Comparison of ENCODE assay signal across 9 cellular contexts in genomic region chr18:2997846-2998599, GRCh38. TPM values are rescaled to one million over a fixed set of nuclear protein-coding genes. Genes with fewer than 3 reads are reported as not detected.
DNase-seq lines count a peak whose midpoint lies in the region; ATAC-seq, FAIRE-seq and TF ChIP-seq lines count a peak whose summit lies in the region.
"Had no signal": no experiment of that assay in that cellular context is flagged by ENCODE, and none has a peak within 500 bp of the region (broad histone marks: within the 10 kb centered on the region; RNA-seq: fewer than 3 reads in every experiment).

No MANE protein-coding gene starts in this region.

- peaks cover 7 to 49% (median 27%) of the 10 kb centered on the region in 3 donors for H3K4me1 ChIP-seq in gastroesophageal sphincter
- H3K4me1 ChIP-seq in prostate gland (replicated peaks), result peaks cover 8% of the 10 kb centered on the region

- no peak overlapping the region for H3K4me3 Mint-ChIP-seq in WTC11

- peak; percentile 70 for FAIRE-seq in GM12891 (lab: Jason Lieb, UNC)

- no peak for TF ChIP-seq POLR2A in GM12891 (IDR thresholded peaks at IDR 0.05; ENCODE audit: low read depth, low read length)
- no peak for TF ChIP-seq POLR2A in gastroesophageal sphincter (IDR thresholded peaks at IDR 0.05)
- TF ChIP-seq POLR2A in prostate gland (IDR thresholded peaks at IDR 0.05), result no peak

- no peak overlapping the region for H3K4me3 ChIP-seq in gastroesophageal sphincter
- H3K4me3 ChIP-seq in prostate gland, result no peak overlapping the region

- peak overlapping the region; percentile 72 to 79 (median 74) for H3K27ac ChIP-seq in gastroesophageal sphincter
- H3K27ac ChIP-seq in prostate gland, result peak overlapping the region; percentile 72 to 76

- TF ChIP-seq EP300 in gastroesophageal sphincter (IDR thresholded peaks at IDR 0.05), result no peak

- CTCF ChIA-PET in WTC11 (lab: Charles Lee), result interaction anchor here (1.0 to 2.7 kb wide), 5 partner anchors 13 to 183 kb away, joined by 6 to 8 read pairs (median 6); no protein-coding TSS in a partner anchor

- no peaks in the 10 kb centered on the region for H3K27me3 ChIP-seq in gastroesophageal sphincter
- H3K27me3 ChIP-seq in prostate gland (replicated peaks; ENCODE audit: insufficient read depth), result no peaks in the 10 kb centered on the region

- peaks cover 14% of the 10 kb centered on the region for H3K9me3 Mint-ChIP-seq in WTC11

- POLR2A ChIA-PET in WTC11 (lab: Charles Lee), result interaction anchor here (0.7 kb wide), 1 partner anchor 9 kb away, joined by 3 read pairs; no protein-coding TSS in a partner anchor

- peaks cover 46% of the 10 kb centered on the region for H3K4me1 Mint-ChIP-seq in WTC11

- intact Hi-C loops in prostate gland (cut with DNase I), result loop anchor here (5.0 kb wide), 1 partner anchor 249 kb away; the partner anchor contains the start of gene MYL12A

- no peaks in the 10 kb centered on the region for H3K27me3 Mint-ChIP-seq in WTC11 (ENCODE audit: low read depth)

- H3K36me3 Mint-ChIP-seq in WTC11, result peaks cover 23% of the 10 kb centered on the region

- TF ChIP-seq CTCF in WTC11 (IDR thresholded peaks at IDR 0.05), result no peak
- TF ChIP-seq CTCF in gastroesophageal sphincter (IDR thresholded peaks at IDR 0.05), result no peak
- no peak for TF ChIP-seq CTCF in prostate gland (IDR thresholded peaks at IDR 0.05)

- ATAC-seq in WTC11, result peak; percentile 9; the same call in 1 of the 2 replicates
- peak; percentile 31 for ATAC-seq in gastroesophageal sphincter
- no peak for ATAC-seq in HG02588 (IDR thresholded peaks at IDR 0.05; ENCODE audit: unreplicated experiment)
- ATAC-seq in GM18868 (IDR thresholded peaks at IDR 0.05; ENCODE audit: unreplicated experiment), result no peak

- WGBS in gastroesophageal sphincter (ENCODE audit: low coverage in 1 of 2), 2 donors, result 53 to 55% methylated on average over 2 of the region's 4 CpGs
- WGBS in prostate gland, result 42% methylated on average over 4 of the region's 4 CpGs

- H3K9me3 ChIP-seq in gastroesophageal sphincter (no peaks in the 10 kb centered on the region), prostate gland (no peaks in the 10 kb centered on the region)

- H3K27ac Mint-ChIP-seq in WTC11, result peak overlapping the region; percentile 88

- DNase-seq in GM12891 (ENCODE audit: insufficient read length, low spot score) (no peak), WTC11 (ENCODE audit: low spot score) (no peak), prostate gland (ENCODE audit: low spot score) (no peak), iPS-NIHi11 (ENCODE audit: low spot score) (no peak)
- no peak for DNase-seq in activated CD8-positive, alpha-beta memory T cell treated with anti-CD3 and anti-CD28 coated beads for 24 hours
- DNase-seq: activated CD8-positive, alpha-beta memory T cell treated with anti-CD3 and anti-CD28 coated beads, Interleukin-2, amount 50 U/mL, for 48 hours had no signal

- H3K36me3 ChIP-seq in gastroesophageal sphincter, result no peaks in the 10 kb centered on the region
- H3K36me3 ChIP-seq in prostate gland, result no peaks in the 10 kb centered on the region

TF ChIP-seq in GM12891, 5 proteins besides CTCF, POLR2A, EP300 and RAD21:
- TF ChIP-seq TAF1 (IDR thresholded peaks at IDR 0.05; ENCODE audit: low read depth, low read length) (no peak), POU2F2 (IDR thresholded peaks at IDR 0.05; ENCODE audit: low read depth, low read length) (no peak), PAX5 (IDR thresholded peaks at IDR 0.05; ENCODE audit: insufficient read depth, low read length, severe bottlenecking) (no peak), SPI1 (IDR thresholded peaks at IDR 0.05; ENCODE audit: low read depth, low read length) (no peak), POLR2AphosphoS5 (IDR thresholded peaks at IDR 0.05; ENCODE audit: low read depth, low read length) (no peak)
TF ChIP-seq in GM12891: peak in this region for 0.

TF ChIP-seq in WTC11, 78 proteins besides CTCF, POLR2A, EP300 and RAD21:
- no peak for TF ChIP-seq MLX (CRISPR knock-in tag; IDR thresholded peaks at IDR 0.05)
- no peak for TF ChIP-seq ZNF671 (CRISPR knock-in tag; IDR thresholded peaks at IDR 0.05)
- no peak for TF ChIP-seq GRHL2 (CRISPR knock-in tag; IDR thresholded peaks at IDR 0.05; ENCODE audit: insufficient replicate concordance, severe bottlenecking)
- no peak for TF ChIP-seq CREM (CRISPR knock-in tag; IDR thresholded peaks at IDR 0.05)
- TF ChIP-seq E2F5 (CRISPR knock-in tag; IDR thresholded peaks at IDR 0.05), result no peak
- TF ChIP-seq SMAD3 (CRISPR knock-in tag; IDR thresholded peaks at IDR 0.05; ENCODE audit: borderline replicate concordance), result no peak
- TF ChIP-seq HMGXB4 (CRISPR knock-in tag; IDR thresholded peaks at IDR 0.05), result no peak
- TF ChIP-seq TP53 (CRISPR knock-in tag; IDR thresholded peaks at IDR 0.05), result no peak
- no peak for TF ChIP-seq ETV6 (CRISPR knock-in tag; IDR thresholded peaks at IDR 0.05)
- TF ChIP-seq KAT7 (CRISPR knock-in tag; IDR thresholded peaks at IDR 0.05; ENCODE audit: borderline replicate concordance), result no peak
- TF ChIP-seq IRF2 (CRISPR knock-in tag; IDR thresholded peaks at IDR 0.05; ENCODE audit: borderline replicate concordance, low read depth), result no peak
- TF ChIP-seq ZNF512 (CRISPR knock-in tag; IDR thresholded peaks at IDR 0.05; ENCODE audit: borderline replicate concordance), result no peak
- TF ChIP-seq ATF1 (CRISPR knock-in tag; IDR thresholded peaks at IDR 0.05), result no peak
TF ChIP-seq in WTC11: peak in this region for 0.

RNA-seq across cellular contexts. Expression of gene LPIN2, which starts 14.9 kb away (rescaled TPM):
- polyA plus RNA-seq in GM12891 (2012; ENCODE audit: low read depth, missing spikeins), result 13.3 TPM
- total RNA-seq in WTC11 (2021), result 10.4 to 12.2 TPM (median 11.8 TPM) in 3 replicates
- total RNA-seq in gastroesophageal sphincter, result 10 to 100 TPM; 17.6 to 34.3 (median 25.6) TPM
- total RNA-seq in prostate gland, result 100 to 1,000 TPM in 1 of 2 donors, 10 to 100 TPM in 1; 19.5 to 120 TPM

Comparison
In these comparisons a context has a peak if more than half of its experiments do, and no peak if none do; other contexts are left out.
1. ATAC-seq: peak in WTC11 (single experiment) and gastroesophageal sphincter (single experiment); none in HG02588 (single experiment) and GM18868 (single experiment).